Comparison of ENCODE assay signal across 17 cellular contexts in genomic region chr16:87123356-87124001, GRCh38.
DNase-seq lines count a peak whose midpoint lies in the region; ATAC-seq and TF ChIP-seq lines count a peak whose summit lies in the region.
"Had no signal": no experiment of that assay in that cellular context is flagged by ENCODE, and none has a peak within 500 bp of the region (broad histone marks: within the 10 kb centered on the region; RNA-seq: fewer than 3 reads in every experiment).

No MANE protein-coding gene starts in this region.

- no peak overlapping the region for H3K4me3 Mint-ChIP-seq in osteocyte (ENCODE audit: unreplicated experiment)
- H3K4me3 Mint-ChIP-seq: B cell; CD4-positive, alpha-beta T cell had no signal

- no peaks in the 10 kb centered on the region for H3K27me3 Mint-ChIP-seq in osteocyte (ENCODE audit: unreplicated experiment)

- ATAC-seq in RWPE2 (ENCODE audit: low read depth) (no peak), omental fat pad (ENCODE audit: low FRiP score) (no peak), GM18502 (IDR thresholded peaks at IDR 0.05; ENCODE audit: poor library complexity, unreplicated experiment) (no peak), HG02623 (IDR thresholded peaks at IDR 0.05; ENCODE audit: unreplicated experiment) (no peak)

- H3K4me1 Mint-ChIP-seq in osteocyte (ENCODE audit: unreplicated experiment): peaks cover 2% of the 10 kb centered on the region
- H3K4me1 Mint-ChIP-seq: B cell had no signal

- H3K9me3 ChIP-seq in RWPE2 (ENCODE audit: severe bottlenecking): no peaks in the 10 kb centered on the region

- no peak overlapping the region for H3K27ac ChIP-seq in RWPE2 (ENCODE audit: poor library complexity, severe bottlenecking)

- TF ChIP-seq CTCF in RWPE2 (IDR thresholded peaks at IDR 0.05; ENCODE audit: poor library complexity, severe bottlenecking): no peak
- TF ChIP-seq CTCF in choroid plexus epithelial cell (conservative IDR thresholded peaks at IDR 0.05; ENCODE audit: low read depth, low read length): no peak
- TF ChIP-seq CTCF in osteocyte (IDR thresholded peaks at IDR 0.05): no peak
- TF ChIP-seq CTCF in omental fat pad (IDR thresholded peaks at IDR 0.05): no peak

- no peak overlapping the region for H3K4me3 ChIP-seq in RWPE2 (ENCODE audit: severe bottlenecking)
- H3K4me3 ChIP-seq in choroid plexus epithelial cell (ENCODE audit: low read depth, low read length): no peak overlapping the region

- no peaks in the 10 kb centered on the region for H3K36me3 ChIP-seq in RWPE2 (ENCODE audit: low read depth)

- DNase-seq in HT1080 (ENCODE audit: low read depth) (peak; percentile 52), RWPE2 (ENCODE audit: low spot score) (peak; percentile 22), choroid plexus epithelial cell (ENCODE audit: low read depth) (peak; percentile 23), osteocyte (ENCODE audit: extremely low spot score, unreplicated experiment) (no peak), omental fat pad (ENCODE audit: low spot score) (no peak), kidney tubule cell (ENCODE audit: low spot score) (no peak)
- DNase-seq: CD4-positive, alpha-beta T cell; DMS79 treated with DMSO at 0.1 percent for 48 hours; NCI-H1092; NCI-H2107; NCI-H226; NCI-H526; OCI-M1; Right ventricle myocardium superior had no signal

- H3K4me1 ChIP-seq in RWPE2 (ENCODE audit: insufficient read depth, poor library complexity, severe bottlenecking): peaks cover 9% of the 10 kb centered on the region

- H3K27me3 ChIP-seq in RWPE2 (ENCODE audit: insufficient read depth, poor library complexity, severe bottlenecking): no peaks in the 10 kb centered on the region

- H3K9me3 Mint-ChIP-seq in osteocyte (ENCODE audit: unreplicated experiment): no peaks in the 10 kb centered on the region
- H3K9me3 Mint-ChIP-seq: CD4-positive, alpha-beta T cell had no signal

- H3K36me3 Mint-ChIP-seq in osteocyte (ENCODE audit: unreplicated experiment): no peaks in the 10 kb centered on the region

- peak overlapping the region; percentile 29 for H3K27ac Mint-ChIP-seq in osteocyte (ENCODE audit: unreplicated experiment)
- H3K27ac Mint-ChIP-seq: B cell; CD4-positive, alpha-beta T cell had no signal

Comparison
In these comparisons a context has a peak if more than half of its experiments do, and no peak if none do; other contexts are left out.
1. DNase-seq: peak in HT1080 (single experiment), RWPE2 (single experiment) and choroid plexus epithelial cell (single experiment); none in osteocyte (single experiment), omental fat pad (single experiment) and kidney tubule cell (single experiment).